18 cellular contexts compared by ENCODE assay signal in genomic region chr6:13729891-13730290, GRCh38. TPM values are rescaled to one million over a fixed set of nuclear protein-coding genes. Genes with fewer than 3 reads are reported as not detected.
A peak's percentile ranks its signal among the peaks of the same experiment; 100 is the strongest.
DNase-seq lines count a peak whose midpoint lies in the region; TF ChIP-seq lines count a peak whose summit lies in the region.
"Had no signal": no experiment of that assay in that cellular context is flagged by ENCODE, and none has a peak within 500 bp of the region (broad histone marks: within the 10 kb centered on the region; RNA-seq: fewer than 3 reads in every experiment).

No MANE protein-coding gene starts in this region.

- no peaks in the 10 kb centered on the region for H3K79me2 ChIP-seq in mesendoderm (ENCODE audit: control insufficient read depth, insufficient read depth, low read length)

- H3K27ac ChIP-seq in mesendoderm (ENCODE audit: low read depth, low read length) (no peak overlapping the region), ovary (no peak overlapping the region)
- H3K27ac ChIP-seq: colonic mucosa, left lung, SK-N-MC had no signal

- TF ChIP-seq EP300 in ovary (IDR thresholded peaks at IDR 0.05), result no peak

- no peak overlapping the region for H3K9ac ChIP-seq in mesendoderm (ENCODE audit: low read length)

- intact Hi-C loops in ovary (cut with DNase I), result no loop called here

- no peak overlapping the region for H3K18ac ChIP-seq in mesendoderm (ENCODE audit: low read length)

- H3K9me3 ChIP-seq in MG63 (no peaks in the 10 kb centered on the region), ovary (no peaks in the 10 kb centered on the region)
- H3K9me3 ChIP-seq: colonic mucosa, left lung had no signal

- H4K5ac ChIP-seq in mesendoderm (ENCODE audit: low read length), result no peak overlapping the region

- TF ChIP-seq POLR2A in ovary (IDR thresholded peaks at IDR 0.05), result no peak

- DNase-seq in Daoy (ENCODE audit: low read depth) (peak; percentile 43), MG63 (peak; percentile 15), astrocyte of the spinal cord (ENCODE audit: low read depth, low spot score) (peak; percentile 56), iris pigment epithelial cell (ENCODE audit: low read depth) (peak; percentile 74), mesendoderm (no peak), retina (no peak), ovary (no peak), NCI-H187 (lab: John Stamatoyannopoulos, UW) (no peak)
- DNase-seq: activated CD4-positive, alpha-beta T cell treated with anti-CD3 and anti-CD28 coated beads, Interleukin-2, amount 50 U/mL, for 4 hours; amniotic stem cell; Calu3; colonic mucosa; Kasumi-1; left lung; NCI-H187 treated with DMSO at 0.1 percent for 48 hours; NCI-H524; stimulated activated CD4-positive, alpha-beta T cell treated with anti-CD3 and anti-CD28 coated beads, Interleukin-15, amount 100 ng/mL, for 24 hours had no signal

- H2BK120ac ChIP-seq in mesendoderm (ENCODE audit: low read depth, low read length), result no peak overlapping the region

- no peaks in the 10 kb centered on the region for H3K4me1 ChIP-seq in mesendoderm (ENCODE audit: control insufficient read depth, low read depth, low read length)
- peaks cover 8% of the 10 kb centered on the region for H3K4me1 ChIP-seq in ovary (ENCODE audit: insufficient read depth)
- H3K4me1 ChIP-seq: colonic mucosa, left lung had no signal

- H3K36me3 ChIP-seq in MG63 (no peaks in the 10 kb centered on the region), mesendoderm (ENCODE audit: control insufficient read depth, insufficient read depth, low read length) (no peaks in the 10 kb centered on the region), ovary (no peaks in the 10 kb centered on the region)
- H3K36me3 ChIP-seq: colonic mucosa, left lung had no signal

- H3K4me2 ChIP-seq in mesendoderm (ENCODE audit: low read length), result no peak overlapping the region

- in situ Hi-C loops in astrocyte of the spinal cord (cut with HindIII; ENCODE audit: low sequenced_read_pairs), result no loop called here

- H3K4ac ChIP-seq in mesendoderm (ENCODE audit: low read depth, low read length), result no peak overlapping the region

- no peak overlapping the region for H4K8ac ChIP-seq in mesendoderm (ENCODE audit: low read depth, low read length)

- TF ChIP-seq CTCF in astrocyte of the spinal cord (IDR thresholded peaks at IDR 0.05; ENCODE audit: low read depth, low read length) (no peak), ovary (IDR thresholded peaks at IDR 0.05) (no peak)

- H3K27me3 ChIP-seq in MG63 (no peaks in the 10 kb centered on the region), mesendoderm (ENCODE audit: insufficient read depth, low read length, poor library complexity) (no peaks in the 10 kb centered on the region), ovary (no peaks in the 10 kb centered on the region)
- H3K27me3 ChIP-seq: colonic mucosa, left lung had no signal

- H3K56ac ChIP-seq in mesendoderm (ENCODE audit: low read length), result no peak overlapping the region

- no peak overlapping the region for H2AK5ac ChIP-seq in mesendoderm (ENCODE audit: low read length)

- no peak overlapping the region for H3K23ac ChIP-seq in mesendoderm (ENCODE audit: low read length)

- WGBS in mesendoderm (ENCODE audit: extremely low coverage, insufficient coverage, low lambda C conversion rate), result no CpG with 5 or more reads among the region's 2 CpGs
- 95 to 100% (median 97%) methylated on average over 2 of the region's 2 CpGs for WGBS in ovary, 3 donors

- H2BK15ac ChIP-seq in mesendoderm (replicated peaks; ENCODE audit: low read depth), result no peak overlapping the region

- H3K4me3 ChIP-seq in MG63 (no peak overlapping the region), astrocyte of the spinal cord (ENCODE audit: low read depth, low read length) (no peak overlapping the region), mesendoderm (ENCODE audit: low read length) (no peak overlapping the region), ovary (no peak overlapping the region)
- H3K4me3 ChIP-seq: colonic mucosa, left lung, SK-N-MC had no signal

- H3K79me1 ChIP-seq in mesendoderm (ENCODE audit: low read length), result no peaks in the 10 kb centered on the region

- H2BK5ac ChIP-seq in mesendoderm (ENCODE audit: low read length), result no peak overlapping the region

RNA-seq across cellular contexts. Expression of gene RANBP9, which starts 18.3 kb away (rescaled TPM):
- 20.8 and 23.4 TPM in 2 replicates for total RNA-seq in Daoy (2014; rRNA removed; shearing (Covaris generic))
- total RNA-seq in MG63 (2014; rRNA removed; shearing (Covaris generic); ENCODE audit: low replicate concordance), result 45.2 and 62.2 TPM in 2 replicates
- polyA plus RNA-seq in mesendoderm (2013, experiment 1 of 2), result 23.1 TPM
- 23.4 TPM for polyA plus RNA-seq in mesendoderm (2013, experiment 2 of 2)
- total RNA-seq in ovary, result 10 to 100 TPM; 26.5 to 40.8 (median 37.0) TPM
- polyA plus RNA-seq in ovary, result 10 to 100 TPM; 24.8 to 50.6 TPM

Comparison
In these comparisons a context has a peak if more than half of its experiments do, and no peak if none do; other contexts are left out.
1. DNase-seq: peak in Daoy (single experiment), MG63 (single experiment), astrocyte of the spinal cord (single experiment) and iris pigment epithelial cell (single experiment); none in mesendoderm (single experiment), retina (single experiment), ovary (0 of 5) and NCI-H187 (0 of 2).